24 cellular contexts compared by ENCODE assay signal in genomic region chr6:67358241-67358640, GRCh38.
DNase-seq lines count a peak whose midpoint lies in the region; ATAC-seq, FAIRE-seq and TF ChIP-seq lines count a peak whose summit lies in the region.
"Had no signal": no experiment of that assay in that cellular context is flagged by ENCODE, and none has a peak within 500 bp of the region (broad histone marks: within the 10 kb centered on the region; RNA-seq: fewer than 3 reads in every experiment).

No MANE protein-coding gene starts in this region.

- H3K23ac ChIP-seq in H1 (ENCODE audit: insufficient read length) = no peak overlapping the region

- no peaks in the 10 kb centered on the region for H3K9me3 ChIP-seq in PC-9 (ENCODE audit: insufficient read depth, low read depth)
- H3K9me3 ChIP-seq in H1 (ENCODE audit: insufficient read depth in 2 of 2, low read depth in 1 of 2, low read length in 1 of 2) = no peaks in the 10 kb centered on the region
- no peaks in the 10 kb centered on the region for H3K9me3 ChIP-seq in HepG2 (ENCODE audit: low read length)
- H3K9me3 ChIP-seq: BLaER1 treated with 17β-estradiol and CSF1 and Interleukin-3, amounts not matched to agents 10 nM and 100 nM; HAP-1; Peyer's patch had no signal

- H3K27me3 Mint-ChIP-seq in HFFc6 (ENCODE audit: insufficient read depth) = no peaks in the 10 kb centered on the region
- H3K27me3 Mint-ChIP-seq: CD4-positive, alpha-beta memory T cell had no signal

- CTCF ChIA-PET in PC-9 (lab: Charles Lee) = no interaction called here
- CTCF ChIA-PET in H1 (lab: Charles Lee; ENCODE audit: partially characterized antibody) = no interaction called here
- CTCF ChIA-PET in HepG2 (lab: Yijun Ruan, JAX; ENCODE audit: low intra/inter-chr PET ratio, low total read pairs) = no interaction called here

- H3K18ac ChIP-seq in H1 (ENCODE audit: extremely low read depth, low read length) = no peak overlapping the region

- H3K36me3 Mint-ChIP-seq in HFFc6 (ENCODE audit: low read depth) = no peaks in the 10 kb centered on the region
- H3K36me3 Mint-ChIP-seq: CD4-positive, alpha-beta memory T cell had no signal

- no peaks in the 10 kb centered on the region for H3K4me1 ChIP-seq in PC-9 (replicated peaks; ENCODE audit: insufficient read depth)
- H3K4me1 ChIP-seq in H1 (replicated peaks in 1 of 4; ENCODE audit: control insufficient read depth in 3 of 4, insufficient read depth in 4 of 4, low read length in 3 of 4) = no peaks in the 10 kb centered on the region
- peaks cover 5% of the 10 kb centered on the region; the same call in 1 of the 2 replicates for H3K4me1 ChIP-seq in HepG2 (ENCODE audit: insufficient read depth, low read length)
- H3K4me1 ChIP-seq: BLaER1 treated with 17β-estradiol and CSF1 and Interleukin-3, amounts not matched to agents 10 nM and 100 nM; Peyer's patch had no signal

- H3K4me2 ChIP-seq in PC-9 (no peak overlapping the region), H1 (ENCODE audit: insufficient read depth in 1 of 2, low read depth in 2 of 2, low read length in 2 of 2) (no peak overlapping the region), HepG2 (ENCODE audit: low read depth, low read length) (no peak overlapping the region)
- H3K4me2 ChIP-seq: BLaER1 treated with 17β-estradiol and CSF1 and Interleukin-3, amounts not matched to agents 10 nM and 100 nM; GM23338 had no signal

- no peak overlapping the region for H2BK20ac ChIP-seq in H1 (ENCODE audit: low read length)

- no peak overlapping the region for H4K8ac ChIP-seq in H1 (ENCODE audit: extremely low read depth, insufficient read depth, low read length)

- H3K9ac ChIP-seq in H1 (replicated peaks in 1 of 4; ENCODE audit: extremely low read depth in 1 of 4, low read depth in 3 of 4, low read length in 3 of 4) (no peak overlapping the region), HepG2 (ENCODE audit: insufficient read depth, low read depth, low read length) (no peak overlapping the region)
- H3K9ac ChIP-seq: BLaER1 treated with 17β-estradiol and CSF1 and Interleukin-3, amounts not matched to agents 10 nM and 100 nM had no signal

- in situ Hi-C loops in HepG2 (cut with HindIII; ENCODE audit: extremely low pct_ligation_motif_present, low pct_unique_long_range_greater_than_20kb) = no loop called here

- H3K79me1 ChIP-seq in H1 (ENCODE audit: low read depth, low read length) = no peaks in the 10 kb centered on the region

- no peak overlapping the region for H3K56ac ChIP-seq in H1 (replicated peaks; ENCODE audit: insufficient read length, low read depth, low read length)

- no peak overlapping the region for H4K91ac ChIP-seq in H1 (replicated peaks; ENCODE audit: insufficient read length, low read length)

- no peak overlapping the region for H3K4ac ChIP-seq in H1 (replicated peaks; ENCODE audit: insufficient read length, low read depth, low read length)

- peaks cover 27% of the 10 kb centered on the region; the same call in 1 of the 2 replicates for H3K4me1 Mint-ChIP-seq in HFFc6 (ENCODE audit: low read depth)
- H3K4me1 Mint-ChIP-seq: GM23338 had no signal

- no peak overlapping the region for H2BK5ac ChIP-seq in H1 (ENCODE audit: low read depth, low read length)

- peak overlapping the region; percentile 56; the same call in 1 of the 2 replicates for H3K4me3 Mint-ChIP-seq in HFFc6
- H3K4me3 Mint-ChIP-seq: CD4-positive, alpha-beta memory T cell; GM23338 had no signal

- H3K27ac ChIP-seq in PC-9 (no peak overlapping the region), H1 (ENCODE audit: low read depth, low read length) (no peak overlapping the region), HepG2 (ENCODE audit: extremely low read length, insufficient read depth, low read length) (no peak overlapping the region)
- H3K27ac ChIP-seq: BLaER1 treated with 17β-estradiol and CSF1 and Interleukin-3, amounts not matched to agents 10 nM and 100 nM; HL-60; Peyer's patch had no signal

- H3K14ac ChIP-seq in H1 (ENCODE audit: insufficient read length) = no peak overlapping the region

- DNase-seq in HFFc6 (no peak), PC-9 (no peak), H1 (ENCODE audit: low read depth in 1 of 2, low spot score in 2 of 2) (no peak), skeletal muscle cell (ENCODE audit: low read depth) (peak; percentile 4), LoVo (ENCODE audit: low spot score) (no peak), HTR-8/SVneo (ENCODE audit: insufficient read length, low spot score) (no peak), HepG2 (ENCODE audit: low spot score) (no peak), GM03348 (ENCODE audit: low spot score) (no peak)
- DNase-seq: CD4-positive, alpha-beta memory T cell; COR-L47; DMS53; NCI-H1092; NCI-H1417 treated with DMSO at 0.1 percent for 48 hours; NCI-H1694 treated with DMSO at 0.1 percent for 48 hours; NCI-H2081; NCI-H2227 treated with DMSO at 0.1 percent for 48 hours; NCI-H526 treated with DMSO at 0.1 percent for 48 hours; Peyer's patch; SHP77 treated with DMSO at 0.1 percent for 48 hours; SW 1271 had no signal

- 93% methylated on average over 3 of the region's 3 CpGs; no CpG with 5 or more reads in 1 of the 2 experiments for WGBS in H1 (ENCODE audit: extremely low coverage in 1 of 2, insufficient coverage in 1 of 2, insufficient read length in 1 of 2, insufficient replicate concordance in 2 of 2, low coverage in 1 of 2, low lambda C conversion rate in 2 of 2, missing lambda C conversion rate in 1 of 2), 2 experiments
- 14% methylated on average over 3 of the region's 3 CpGs for WGBS in HepG2 (ENCODE audit: low lambda C conversion rate)

- H3K4me3 ChIP-seq in PC-9 (no peak overlapping the region), H1 (ENCODE audit: extremely low read depth in 1 of 4, insufficient read depth in 2 of 4, low read depth in 3 of 4, low read length in 4 of 4) (no peak overlapping the region), skeletal muscle cell (ENCODE audit: low read depth, low read length) (no peak overlapping the region), HepG2 (replicated peaks in 1 of 3; ENCODE audit: insufficient read depth in 1 of 3, low read depth in 2 of 3, low read length in 3 of 3) (no peak overlapping the region)
- H3K4me3 ChIP-seq: BLaER1 treated with 17β-estradiol and CSF1 and Interleukin-3, amounts not matched to agents 10 nM and 100 nM; GM23338; HAP-1; Peyer's patch had no signal

- intact Hi-C loops in PC-9 (cut with micrococcal nuclease; ENCODE audit: unreplicated experiment) (no loop called here), HepG2 (cut with micrococcal nuclease; ENCODE audit: unreplicated experiment) (no loop called here)

- H3K79me2 ChIP-seq in PC-9 (ENCODE audit: low read depth) (no peaks in the 10 kb centered on the region), H1 (ENCODE audit: control insufficient read depth in 1 of 2, insufficient read depth in 2 of 2, low read length in 2 of 2) (no peaks in the 10 kb centered on the region), HepG2 (ENCODE audit: insufficient read depth, low read length) (no peaks in the 10 kb centered on the region)

- POLR2A ChIA-PET in PC-9 (lab: Charles Lee; ENCODE audit: unreplicated experiment) (no interaction called here), H1 (lab: Charles Lee; ENCODE audit: partially characterized antibody) (no interaction called here), HepG2 (lab: Yijun Ruan, JAX) (no interaction called here)

- H3K27me3 ChIP-seq in PC-9 (ENCODE audit: insufficient read depth, low read depth) (no peaks in the 10 kb centered on the region), H1 (replicated peaks in 1 of 4; ENCODE audit: control insufficient read depth in 3 of 4, extremely low read depth in 1 of 4, insufficient read depth in 3 of 4, low read length in 3 of 4) (no peaks in the 10 kb centered on the region), HepG2 (ENCODE audit: control insufficient read depth in 1 of 2, insufficient read depth in 2 of 2, low read length in 2 of 2) (no peaks in the 10 kb centered on the region)
- H3K27me3 ChIP-seq: BLaER1 treated with 17β-estradiol and CSF1 and Interleukin-3, amounts not matched to agents 10 nM and 100 nM; Peyer's patch had no signal

- TF ChIP-seq CTCF in HFFc6 (IDR thresholded peaks at IDR 0.05) (no peak), PC-9 (conservative IDR thresholded peaks at IDR 0.05) (no peak), H1 (IDR thresholded peaks at IDR 0.05; ENCODE audit: control extremely low read depth in 1 of 3, insufficient read depth in 1 of 3, low read depth in 1 of 3, low read length in 3 of 3) (no peak), HepG2 (CRISPR knock-in tag; IDR thresholded peaks at IDR 0.05) (no peak)

- H3K36me3 ChIP-seq in PC-9 (ENCODE audit: low read depth) (no peaks in the 10 kb centered on the region), H1 (ENCODE audit: control insufficient read depth in 2 of 4, insufficient read depth in 4 of 4, low read length in 3 of 4) (no peaks in the 10 kb centered on the region), HepG2 (replicated peaks in 1 of 2; ENCODE audit: control insufficient read depth in 1 of 2, insufficient read depth in 2 of 2, low read length in 2 of 2) (no peaks in the 10 kb centered on the region)
- H3K36me3 ChIP-seq: BLaER1 treated with 17β-estradiol and CSF1 and Interleukin-3, amounts not matched to agents 10 nM and 100 nM; HAP-1; Peyer's patch had no signal

- no peak overlapping the region for H2BK15ac ChIP-seq in H1 (ENCODE audit: low read length)

- FAIRE-seq in H1 (lab: Jason Lieb, UNC) (no peak), HTR-8/SVneo (lab: Jason Lieb, UNC) (no peak), HepG2 (lab: Jason Lieb, UNC) (no peak)

- H3K9me2 ChIP-seq in PC-9 (ENCODE audit: insufficient read depth) = no peaks in the 10 kb centered on the region; the same call in 1 of the 2 replicates

- H3K9me3 Mint-ChIP-seq in HFFc6 = 0 out of 2 replicates have a peak, but pooled peaks cover 3% of the 10 kb centered on the region
- H3K9me3 Mint-ChIP-seq: GM23338 had no signal

- H2AK5ac ChIP-seq in H1 (ENCODE audit: low read depth, low read length) = no peak overlapping the region

- H2BK12ac ChIP-seq in H1 (ENCODE audit: low read depth, low read length) = no peak overlapping the region

- no peak for TF ChIP-seq EP300 in H1 (IDR thresholded peaks at IDR 0.05; ENCODE audit: borderline replicate concordance in 1 of 2, low read depth in 2 of 2, low read length in 2 of 2)
- TF ChIP-seq EP300 in HepG2 (IDR thresholded peaks at IDR 0.05; ENCODE audit: low read depth in 2 of 2, low read length in 2 of 2) = no peak
- no peak for TF ChIP-seq EP300 in HepG2 (CRISPR knock-in tag; IDR thresholded peaks at IDR 0.05; ENCODE audit: borderline replicate concordance)

- H4K20me1 ChIP-seq in PC-9 (ENCODE audit: insufficient read depth) (no peaks in the 10 kb centered on the region), H1 (replicated peaks in 1 of 2; ENCODE audit: control insufficient read depth in 1 of 2, insufficient read depth in 2 of 2, low read length in 2 of 2) (no peaks in the 10 kb centered on the region), HepG2 (ENCODE audit: insufficient read depth, low read length) (no peaks in the 10 kb centered on the region)
- H4K20me1 ChIP-seq: BLaER1 treated with 17β-estradiol and CSF1 and Interleukin-3, amounts not matched to agents 10 nM and 100 nM had no signal

- no TSS peak for BruUV-seq in PC-9 (replicated peaks; lab: Mats Ljungman, UMichigan)
- no TSS peak for BruUV-seq in HepG2 (replicated peaks; lab: Mats Ljungman, UMichigan)

- H3K27ac Mint-ChIP-seq in HFFc6 = no peak overlapping the region; the same call in 1 of the 2 replicates
- H3K27ac Mint-ChIP-seq: CD4-positive, alpha-beta memory T cell; GM23338 had no signal

- H3F3A ChIP-seq in PC-9 (ENCODE audit: insufficient read depth, low read depth) = no peaks in the 10 kb centered on the region

- H3K23me2 ChIP-seq in H1 (ENCODE audit: low read depth, low read length) = no peaks in the 10 kb centered on the region

- no peak for TF ChIP-seq RAD21 in H1 (IDR thresholded peaks at IDR 0.05 in 1 of 2, conservative IDR thresholded peaks at IDR 0.05 in 1 of 2; ENCODE audit: low read depth in 2 of 2, low read length in 2 of 2)
- no peak for TF ChIP-seq RAD21 in HepG2 (CRISPR knock-in tag; IDR thresholded peaks at IDR 0.05)

- no peak overlapping the region for H4K5ac ChIP-seq in H1 (ENCODE audit: insufficient read length, low read depth, low read length)

- ATAC-seq in HepG2 = no peak
- ATAC-seq: GM23338 had no signal

- H2BK120ac ChIP-seq in H1 (replicated peaks; ENCODE audit: low read depth, low read length) = no peak overlapping the region

- peak overlapping the region; percentile 58; the same call in 1 of the 2 replicates for H2AFZ ChIP-seq in PC-9
- H2AFZ ChIP-seq in H1 (ENCODE audit: low read length) = peak overlapping the region; percentile 41; the same call in 1 of the 2 replicates
- H2AFZ ChIP-seq in HepG2 (ENCODE audit: low read length) = no peak overlapping the region
- H2AFZ ChIP-seq: GM23338 had no signal

- TF ChIP-seq POLR2A in H1 (IDR thresholded peaks at IDR 0.05; ENCODE audit: control extremely low read depth in 1 of 2, low read depth in 2 of 2, low read length in 2 of 2) = no peak
- no peak for TF ChIP-seq POLR2A in HepG2 (IDR thresholded peaks at IDR 0.05; ENCODE audit: insufficient read depth in 1 of 2, low read depth in 2 of 2, low read length in 2 of 2)
